19 cellular contexts compared by ENCODE assay signal in the genomic region with DNA sequence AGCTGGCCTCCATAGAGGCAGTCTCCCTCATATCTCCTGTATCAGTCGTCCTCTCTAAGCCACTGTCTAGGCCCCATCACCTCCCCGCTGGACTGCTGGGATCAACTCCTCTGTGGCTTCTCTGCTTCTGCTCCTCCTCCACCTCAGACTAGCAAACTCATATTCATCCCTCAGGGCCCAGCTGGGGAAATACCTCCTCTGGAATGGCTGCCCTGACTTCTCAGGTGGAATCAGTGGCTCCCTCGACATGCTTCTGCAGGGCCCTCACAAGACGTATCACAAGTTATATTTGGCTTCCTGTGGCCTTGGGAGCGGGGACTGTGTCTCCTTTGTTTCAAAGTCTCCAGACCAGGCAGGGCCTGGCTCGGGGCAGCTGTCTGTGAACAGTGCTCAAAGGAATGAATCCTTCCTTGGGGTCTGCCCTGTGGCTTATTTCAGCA. TPM values are rescaled to one million over a fixed set of nuclear protein-coding genes. Genes with fewer than 3 reads are reported as not detected.
DNase-seq lines count a peak whose midpoint lies in the region; ATAC-seq, FAIRE-seq and TF ChIP-seq lines count a peak whose summit lies in the region.
"Had no signal": no experiment of that assay in that cellular context is flagged by ENCODE, and none has a peak within 500 bp of the region (broad histone marks: within the 10 kb centered on the region; RNA-seq: fewer than 3 reads in every experiment).

No MANE protein-coding gene starts in this region.

- H3K4me3 ChIP-seq in Panc1 (ENCODE audit: low read depth in 2 of 2, low read length in 2 of 2) (no peak overlapping the region), hepatocyte (no peak overlapping the region), sigmoid colon (no peak overlapping the region), esophagus squamous epithelium (no peak overlapping the region)
- H3K4me3 ChIP-seq: adrenal gland, esophagus muscularis mucosa, left lung, right atrium auricular region, SJSA1 had no signal

- H2AFZ ChIP-seq in hepatocyte, result no peak overlapping the region

- CTCF ChIA-PET in Panc1 (lab: Charles Lee), result interaction anchor here (0.9 kb wide), 1 partner anchor 24 kb away, joined by 4 read pairs; no protein-coding TSS in a partner anchor

- ATAC-seq in Panc1, result peak; percentile 30
- ATAC-seq: left lung had no signal

- in situ Hi-C loops in Panc1 (cut with HindIII; ENCODE audit: low pct_unique_long_range_greater_than_20kb, low sequenced_read_pairs), result no loop called here

- H3K9me2 ChIP-seq in hepatocyte (replicated peaks; ENCODE audit: insufficient read depth), result no peaks in the 10 kb centered on the region

- peaks cover 14% of the 10 kb centered on the region for H3K79me2 ChIP-seq in hepatocyte

- intact Hi-C loops in Panc1 (cut with micrococcal nuclease; ENCODE audit: unreplicated experiment), result no loop called here
- intact Hi-C loops in sigmoid colon (cut with DNase I), result no loop called here
- intact Hi-C loops in head of caudate nucleus (cut with DNase I), result no loop called here
- intact Hi-C loops in esophagus squamous epithelium (cut with DNase I), result no loop called here

- POLR2A ChIA-PET in Panc1 (lab: Charles Lee), result no interaction called here

- 76% methylated on average over 6 of the region's 6 CpGs for WGBS in hepatocyte (ENCODE audit: low lambda C conversion rate, missing lambda C conversion rate)
- 59 to 80% methylated on average over 6 of the region's 6 CpGs for WGBS in sigmoid colon, 2 donors
- WGBS in esophagus squamous epithelium, 2 donors, result 76 to 79% methylated on average over 4 to 6 of the region's 6 CpGs

- H3K27ac ChIP-seq in Panc1 (ENCODE audit: low read length) (peak overlapping the region; percentile 24; the same call in 1 of the 2 replicates), hepatocyte (no peak overlapping the region), sigmoid colon (no peak overlapping the region), esophagus squamous epithelium (no peak overlapping the region)
- H3K27ac ChIP-seq: adrenal gland, esophagus muscularis mucosa, left lung, right atrium auricular region, SJSA1 had no signal

- H3K9me3 ChIP-seq in Panc1 (ENCODE audit: control insufficient read depth, insufficient read depth, low read depth, low read length), result no peaks in the 10 kb centered on the region
- H3K9me3 ChIP-seq in hepatocyte (ENCODE audit: low read depth), result no peaks in the 10 kb centered on the region
- H3K9me3 ChIP-seq in sigmoid colon, result no peaks in the 10 kb centered on the region
- no peaks in the 10 kb centered on the region for H3K9me3 ChIP-seq in esophagus squamous epithelium
- H3K9me3 ChIP-seq: adrenal gland, esophagus muscularis mucosa, left lung, right atrium auricular region, SJSA1 had no signal

- H3K27me3 ChIP-seq in Panc1 (ENCODE audit: control insufficient read depth, insufficient read depth, low read length) (no peaks in the 10 kb centered on the region), hepatocyte (no peaks in the 10 kb centered on the region), sigmoid colon (no peaks in the 10 kb centered on the region), esophagus squamous epithelium (no peaks in the 10 kb centered on the region)
- H3K27me3 ChIP-seq: adrenal gland, esophagus muscularis mucosa, left lung, right atrium auricular region had no signal

- no peak for TF ChIP-seq POLR2A in sigmoid colon (IDR thresholded peaks at IDR 0.05)
- TF ChIP-seq POLR2A in esophagus squamous epithelium (IDR thresholded peaks at IDR 0.05), result no peak

- TF ChIP-seq CTCF in GM20000 (IDR thresholded peaks at IDR 0.05; ENCODE audit: extremely low read depth, missing control alignments), result no peak
- TF ChIP-seq CTCF in Panc1 (IDR thresholded peaks at IDR 0.05), result no peak
- TF ChIP-seq CTCF in hepatocyte (IDR thresholded peaks at IDR 0.05; ENCODE audit: poor library complexity), result no peak
- no peak for TF ChIP-seq CTCF in sigmoid colon (IDR thresholded peaks at IDR 0.05)
- no peak for TF ChIP-seq CTCF in D721Med (IDR thresholded peaks at IDR 0.05; ENCODE audit: insufficient read depth, missing control alignments)
- no peak for TF ChIP-seq CTCF in esophagus squamous epithelium (IDR thresholded peaks at IDR 0.05)

- no peak for TF ChIP-seq EP300 in sigmoid colon (IDR thresholded peaks at IDR 0.05)

- no TSS peak for BruUV-seq in Panc1 (replicated peaks; lab: Mats Ljungman, UMichigan)

- H3K4me2 ChIP-seq in hepatocyte, result no peak overlapping the region

- no peaks in the 10 kb centered on the region for H3K36me3 ChIP-seq in Panc1 (ENCODE audit: control insufficient read depth, insufficient read depth, low read length)
- H3K36me3 ChIP-seq in hepatocyte (replicated peaks; ENCODE audit: insufficient read depth, low read depth), result no peaks in the 10 kb centered on the region
- no peaks in the 10 kb centered on the region for H3K36me3 ChIP-seq in sigmoid colon
- H3K36me3 ChIP-seq in esophagus squamous epithelium, result no peaks in the 10 kb centered on the region
- H3K36me3 ChIP-seq: adrenal gland, left lung, SJSA1 had no signal

- H4K20me1 ChIP-seq in hepatocyte (ENCODE audit: insufficient read depth, poor library complexity, severe bottlenecking), result no peaks in the 10 kb centered on the region

- no peak for FAIRE-seq in D721Med (lab: Jason Lieb, UNC)

- DNase-seq in GM20000 (ENCODE audit: low spot score) (peak; percentile 4), Panc1 (ENCODE audit: low read depth, low spot score) (no peak), hepatocyte (ENCODE audit: low spot score) (peak; percentile 5), sigmoid colon (peak; percentile 15), head of caudate nucleus (no peak), D721Med (ENCODE audit: insufficient read length, low spot score) (no peak), esophagus squamous epithelium (lab: John Stamatoyannopoulos, UW) (no peak), glomerular visceral epithelial cell (ENCODE audit: extremely low spot score) (no peak)
- DNase-seq: activated B cell treated with CpG ODN at 0.5 μM for 24 hours, adrenal gland, caudate nucleus, COR-L47, EL, left lung, NCI-H1436, NCI-H69 had no signal

- peaks cover 8% of the 10 kb centered on the region for H3K4me1 ChIP-seq in Panc1 (ENCODE audit: control insufficient read depth, insufficient read depth, low read length)
- H3K4me1 ChIP-seq in hepatocyte (ENCODE audit: insufficient read depth), result no peaks in the 10 kb centered on the region
- no peaks in the 10 kb centered on the region for H3K4me1 ChIP-seq in sigmoid colon
- no peaks in the 10 kb centered on the region for H3K4me1 ChIP-seq in esophagus squamous epithelium
- H3K4me1 ChIP-seq: adrenal gland, SJSA1 had no signal

RNA-seq across cellular contexts. Expression of gene SLC29A2, which starts 10.0 kb away (rescaled TPM):
- total RNA-seq in Panc1 (2021; ENCODE audit: unreplicated experiment), result 28.3 TPM
- polyA plus RNA-seq in Panc1 (2012; ENCODE audit: insufficient read length), result 31.4 TPM
- 7.4 and 11.3 TPM in 2 replicates for total RNA-seq in hepatocyte
- polyA plus RNA-seq in hepatocyte, result 20.2 and 27.1 TPM in 2 replicates
- total RNA-seq in sigmoid colon, result under 1 TPM; 0.41 to 0.99 (median 0.63) TPM
- polyA plus RNA-seq in sigmoid colon, result 10 to 100 TPM in 1 of 3 donors, 1 to 10 TPM in 2; 2.4 to 28.0 (median 2.5) TPM
- total RNA-seq in esophagus squamous epithelium, result 1 to 10 TPM; 2.9 to 5.5 (median 4.8) TPM
- total RNA-seq: SJSA1 had no signal

RNA-seq across cellular contexts. Expression of gene B4GAT1, which starts 14.1 kb away (rescaled TPM):
- total RNA-seq in Panc1 (2021; ENCODE audit: unreplicated experiment), result 29.3 TPM
- polyA plus RNA-seq in Panc1 (2012; ENCODE audit: insufficient read length), result 58.0 TPM
- 41.5 and 41.9 TPM in 2 replicates for total RNA-seq in hepatocyte
- polyA plus RNA-seq in hepatocyte, result 37.4 and 40.8 TPM in 2 replicates
- 10 to 100 TPM; 41.4 to 43.5 (median 43.1) TPM for total RNA-seq in sigmoid colon
- 10 to 100 TPM in 1 of 3 donors, 1 to 10 TPM in 2; 4.2 to 17.4 (median 4.8) TPM for polyA plus RNA-seq in sigmoid colon
- 10 to 100 TPM in 2 of 4 donors, 1 to 10 TPM in 2; 6.8 to 24.0 (median 11.3) TPM for total RNA-seq in esophagus squamous epithelium

RNA-seq across cellular contexts. Expression of gene BRMS1, which starts 16.6 kb away (rescaled TPM):
- total RNA-seq in Panc1 (2021; ENCODE audit: unreplicated experiment) (80.5 TPM), hepatocyte (34.5 and 39.7 TPM in 2 replicates), sigmoid colon (10 to 100 TPM; 20.2 to 36.2 (median 24.9) TPM), esophagus squamous epithelium (10 to 100 TPM; 43.8 to 65.5 (median 56.8) TPM)
- polyA plus RNA-seq in Panc1 (2012; ENCODE audit: insufficient read length), result 89.0 TPM
- polyA plus RNA-seq in hepatocyte (48.6 and 54.0 TPM in 2 replicates), sigmoid colon (10 to 100 TPM; 65.4 to 81.8 (median 72.1) TPM)

RNA-seq across cellular contexts. Expression of gene RIN1, which starts 25.3 kb away (rescaled TPM):
- total RNA-seq in Panc1 (2021; ENCODE audit: unreplicated experiment), result 21.7 TPM
- polyA plus RNA-seq in Panc1 (2012; ENCODE audit: insufficient read length), result 14.2 TPM
- total RNA-seq in hepatocyte, result 4.3 and 6.2 TPM in 2 replicates
- 9.5 and 12.8 TPM in 2 replicates for polyA plus RNA-seq in hepatocyte
- 1 to 10 TPM in 3 of 4 donors, under 1 TPM in 1; 0.68 to 6.1 (median 2.4) TPM for total RNA-seq in sigmoid colon
- polyA plus RNA-seq in sigmoid colon, result 10 to 100 TPM in 1 of 3 donors, 1 to 10 TPM in 2; 2.4 to 10.2 (median 3.2) TPM
- 10 to 100 TPM; 22.3 to 37.2 (median 27.6) TPM for total RNA-seq in esophagus squamous epithelium

RNA-seq across cellular contexts. Expression of gene CD248, which starts 44.7 kb away (rescaled TPM):
- 0.15 TPM for total RNA-seq in Panc1 (2021; ENCODE audit: unreplicated experiment)
- not detected for polyA plus RNA-seq in Panc1 (2012; ENCODE audit: insufficient read length)
- total RNA-seq in hepatocyte, result 19.9 and 24.6 TPM in 2 replicates
- 210 and 250 TPM in 2 replicates for polyA plus RNA-seq in hepatocyte
- total RNA-seq in sigmoid colon, result 10 to 100 TPM in 2 of 4 donors, 1 to 10 TPM in 2; 5.8 to 26.3 (median 13.0) TPM
- 10 to 100 TPM in 1 of 3 donors, 1 to 10 TPM in 2; 1.2 to 13.7 (median 3.0) TPM for polyA plus RNA-seq in sigmoid colon
- 10 to 100 TPM in 1 of 4 donors, 1 to 10 TPM in 3; 1.9 to 13.2 (median 6.1) TPM for total RNA-seq in esophagus squamous epithelium

Comparison
In these comparisons a context has a peak if more than half of its experiments do, and no peak if none do; other contexts are left out.
1. DNase-seq: peak in GM20000 (single experiment), hepatocyte (single experiment) and sigmoid colon (single experiment); none in Panc1 (single experiment), head of caudate nucleus (0 of 42), D721Med (single experiment), esophagus squamous epithelium (single experiment) and glomerular visceral epithelial cell (single experiment).